In the genomic region with DNA sequence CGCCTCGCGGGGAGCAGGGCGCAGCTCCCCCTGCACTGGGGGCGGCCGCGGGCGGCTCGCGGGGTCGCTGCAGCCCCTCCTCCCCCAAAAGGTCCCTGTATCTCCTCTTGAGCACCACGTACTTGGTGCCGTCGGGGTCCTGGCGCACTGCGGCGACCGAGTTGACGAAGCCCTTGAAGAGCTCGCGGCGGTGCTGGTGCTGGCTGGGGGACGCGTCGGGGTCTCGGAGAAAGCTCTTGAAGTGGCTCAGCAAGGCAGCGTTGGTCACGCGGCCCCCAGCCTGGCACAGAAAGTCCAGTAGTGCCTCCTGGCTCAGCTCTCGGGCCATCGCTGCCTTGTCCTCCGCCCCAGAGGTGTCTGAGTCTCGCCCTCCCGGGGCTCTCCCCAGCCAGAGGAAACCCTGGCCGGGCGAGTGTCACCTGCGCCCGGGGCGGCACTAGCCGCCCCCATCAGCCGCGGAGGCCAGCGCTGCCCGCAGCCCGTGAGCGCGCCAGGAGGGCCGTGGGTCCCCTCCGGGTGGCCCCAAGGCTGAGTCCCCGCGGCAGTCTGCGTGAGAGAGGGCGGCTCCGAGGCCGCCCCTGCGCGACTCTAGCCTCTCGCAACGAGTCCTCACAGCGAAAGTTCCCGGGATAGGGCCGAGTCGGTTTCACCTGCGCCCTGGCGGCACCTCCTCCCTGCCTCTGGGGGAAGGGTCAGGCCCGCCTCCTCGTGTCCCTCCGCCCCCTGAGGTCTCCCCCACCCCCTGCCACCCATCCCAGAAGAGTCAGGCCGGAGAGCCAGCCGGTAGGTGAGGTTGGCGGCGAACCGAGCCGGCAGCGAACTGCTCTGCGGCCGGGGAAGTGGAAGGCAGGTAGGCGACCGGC, we compare ENCODE assay signal across 8 cellular contexts. TPM values are rescaled to one million over a fixed set of nuclear protein-coding genes. Genes with fewer than 3 reads are reported as not detected.
DNase-seq lines count a peak whose midpoint lies in the region; ATAC-seq, FAIRE-seq and TF ChIP-seq lines count a peak whose summit lies in the region.

A gene with protein sequence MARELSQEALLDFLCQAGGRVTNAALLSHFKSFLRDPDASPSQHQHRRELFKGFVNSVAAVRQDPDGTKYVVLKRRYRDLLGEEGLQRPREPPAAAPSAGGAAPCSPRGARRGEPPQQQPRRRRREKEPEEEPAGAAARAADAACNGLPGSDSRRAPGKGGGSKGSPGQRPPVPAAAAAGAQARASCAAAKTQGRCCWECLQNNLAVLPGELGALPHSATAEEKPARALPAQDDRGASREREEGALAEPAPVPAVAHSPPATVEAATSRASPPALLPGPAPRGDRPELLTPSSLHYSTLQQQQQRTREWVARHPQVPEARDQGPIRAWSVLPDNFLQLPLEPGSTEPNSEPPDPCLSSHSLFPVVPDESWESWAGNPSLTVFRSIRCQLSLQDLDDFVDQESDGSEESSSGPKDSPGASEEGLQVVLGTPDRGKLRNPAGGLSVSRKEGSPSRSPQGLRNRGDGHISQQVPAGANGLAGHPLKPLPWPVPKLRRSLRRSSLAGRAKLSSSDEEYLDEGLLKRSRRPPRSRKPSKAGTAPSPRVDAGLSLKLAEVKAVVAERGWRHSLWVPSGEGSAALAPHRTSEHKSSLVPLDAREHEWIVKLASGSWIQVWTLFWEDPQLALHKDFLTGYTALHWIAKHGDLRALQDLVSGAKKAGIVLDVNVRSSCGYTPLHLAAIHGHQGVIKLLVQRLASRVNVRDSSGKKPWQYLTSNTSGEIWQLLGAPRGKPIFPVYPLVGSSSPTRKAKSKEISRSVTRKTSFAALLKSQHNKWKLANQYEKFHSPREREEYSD (minus strand): TSS at position 623 of the 863 bp plus-strand sequence. CDS start 295 bp downstream, at position 328.

- CTCF ChIA-PET in AG04449 (lab: Yijun Ruan, JAX), result interaction anchor here (1.2 to 1.4 kb wide), 2 partner anchors 8 to 29 kb away, joined by 3 to 5 read pairs; no protein-coding TSS in a partner anchor

- H3K4me3 ChIP-seq in AG04449 (ENCODE audit: low read depth, low read length) (peak within 1 kb of the TSS; percentile 48), pancreas (peak within 1 kb of the TSS; percentile 36 to 81 (median 78))

- WGBS in pancreas, 2 donors, result 0 to 1% methylated on average over 74 to 79 of the region's 79 CpGs

- no peak for FAIRE-seq in pancreas (lab: Jason Lieb, UNC)

- H3K27ac ChIP-seq in pancreas, result peak within 1 kb of the TSS; percentile 96 to 98 (median 98)

- ATAC-seq in GM19395 (IDR thresholded peaks at IDR 0.05; ENCODE audit: unreplicated experiment) (peak; percentile 53), pancreas (peak; percentile 90 to 95 (median 92))

- TF ChIP-seq CTCF in AG04449 (IDR thresholded peaks at IDR 0.05; ENCODE audit: insufficient read depth, low read length, missing control alignments), result no peak
- no peak for TF ChIP-seq CTCF in pancreas (IDR thresholded peaks at IDR 0.05)

- no peak for DNase-seq in AG04449 (ENCODE audit: low read depth, low spot score)
- peak; percentile 18 for DNase-seq in NCI-H2107 (lab: John Stamatoyannopoulos, UW)
- DNase-seq in activated effector memory CD4-positive, alpha-beta T cell treated with Interleukin-2 at 50 U/mL for 16 hours, result peak; percentile 25
- peak; percentile 28 for DNase-seq in germinal center (ENCODE audit: low spot score)
- peak; percentile 91 to 97 (median 94) for DNase-seq in pancreas
- no peak for DNase-seq in NCI-H1694 treated with DMSO at 0.1 percent for 48 hours (lab: John Stamatoyannopoulos, UW)
- no peak for DNase-seq in HCEC 1CT

- no peaks in the 10 kb centered on the region for H3K36me3 ChIP-seq in pancreas

- no peaks in the 10 kb centered on the region for H3K9me3 ChIP-seq in pancreas

- intact Hi-C loops in pancreas (cut with DNase I), result no loop called here

- POLR2A ChIA-PET in AG04449 (lab: Yijun Ruan, JAX), result interaction anchor here (0.6 kb wide), 1 partner anchor 152 kb away, joined by 3 read pairs; no protein-coding TSS in a partner anchor

- no peaks in the 10 kb centered on the region for H3K27me3 ChIP-seq in pancreas

- peaks cover 4 to 8% (median 7%) of the 10 kb centered on the region in 3 donors for H3K4me1 ChIP-seq in pancreas

RNA-seq across cellular contexts. Expression of the gene that starts here (rescaled TPM):
- total RNA-seq in pancreas, result 1 to 10 TPM; 2.1 to 4.2 (median 2.9) TPM
- polyA plus RNA-seq in pancreas, result 1 to 10 TPM in 1 of 2 donors, under 1 TPM in 1; 0.53 to 1.2 TPM

Comparison
In these comparisons a context has a peak if more than half of its experiments do, and no peak if none do; other contexts are left out.
1. DNase-seq: peak in NCI-H2107 (single experiment), activated effector memory CD4-positive, alpha-beta T cell treated with Interleukin-2 at 50 U/mL for 16 hours (single experiment), germinal center (single experiment) and pancreas (6 of 6); none in AG04449 (single experiment), NCI-H1694 treated with DMSO at 0.1 percent for 48 hours (single experiment) and HCEC 1CT (single experiment).